In genomic region chr13:39777527-39778061, GRCh38 we compare ENCODE assay signal across 9 cellular contexts.
DNase-seq lines count a peak whose midpoint lies in the region; ATAC-seq and TF ChIP-seq lines count a peak whose summit lies in the region.
"Had no signal": no experiment of that assay in that cellular context is flagged by ENCODE, and none has a peak within 500 bp of the region (broad histone marks: within the 10 kb centered on the region; RNA-seq: fewer than 3 reads in every experiment).

No MANE protein-coding gene starts in this region.

- POLR2A ChIA-PET in activated CD8-positive, alpha-beta T cell treated with anti-CD3 and anti-CD28 coated beads for 36 hours (lab: Charles Lee) = interaction anchor here (1.4 kb wide), 1 partner anchor 159 kb away, joined by 4 read pairs; no protein-coding TSS in a partner anchor

- CTCF ChIA-PET in activated CD8-positive, alpha-beta T cell treated with anti-CD3 and anti-CD28 coated beads for 36 hours (lab: Charles Lee) = interaction anchor here (0.6 to 1.6 kb wide), 11 partner anchors 10 to 905 kb away, joined by 3 to 5 read pairs (median 3); no protein-coding TSS in a partner anchor

- no peaks in the 10 kb centered on the region for H3K27me3 Mint-ChIP-seq in activated CD8-positive, alpha-beta T cell treated with anti-CD3 and anti-CD28 coated beads for 36 hours
- no peaks in the 10 kb centered on the region for H3K27me3 Mint-ChIP-seq in stimulated activated memory B cell treated with anti-CD40 and anti-IgM and Interleukin-4, amounts not matched to agents 10 μg/mL and 1 μg/mL and 100 μg/mL, for 72 hours
- H3K27me3 Mint-ChIP-seq: B cell had no signal

- peaks cover 57% of the 10 kb centered on the region for H3K4me1 Mint-ChIP-seq in activated CD8-positive, alpha-beta T cell treated with anti-CD3 and anti-CD28 coated beads for 36 hours (ENCODE audit: low read depth)
- H3K4me1 Mint-ChIP-seq in stimulated activated memory B cell treated with anti-CD40 and anti-IgM and Interleukin-4, amounts not matched to agents 10 μg/mL and 1 μg/mL and 100 μg/mL, for 72 hours = peaks cover 17% of the 10 kb centered on the region
- H3K4me1 Mint-ChIP-seq: B cell had no signal

- intact Hi-C loops in activated CD8-positive, alpha-beta T cell treated with anti-CD3 and anti-CD28 coated beads for 36 hours (cut with micrococcal nuclease) = loop anchor here (5.0 kb wide), 3 partner anchors 90 to 905 kb away; no protein-coding TSS in a partner anchor

- DNase-seq in NCI-H1092 treated with DMSO at 0.1 percent for 48 hours (lab: John Stamatoyannopoulos, UW) (peak; percentile 8), NCI-H1092 (lab: John Stamatoyannopoulos, UW) (no peak), LNCaP clone FGC (ENCODE audit: low read depth) (no peak), glomerular visceral epithelial cell (ENCODE audit: extremely low spot score) (peak; percentile 82), mucosa of gallbladder (ENCODE audit: low spot score) (no peak)
- peak; percentile 72 for DNase-seq in activated CD8-positive, alpha-beta T cell treated with anti-CD3 and anti-CD28 coated beads for 36 hours

- H3K27ac Mint-ChIP-seq in activated CD8-positive, alpha-beta T cell treated with anti-CD3 and anti-CD28 coated beads for 36 hours = peak overlapping the region; percentile 94
- H3K27ac Mint-ChIP-seq in stimulated activated memory B cell treated with anti-CD40 and anti-IgM and Interleukin-4, amounts not matched to agents 10 μg/mL and 1 μg/mL and 100 μg/mL, for 72 hours = peak overlapping the region; percentile 49
- H3K27ac Mint-ChIP-seq: B cell had no signal

- ATAC-seq in activated CD8-positive, alpha-beta T cell treated with anti-CD3 and anti-CD28 coated beads for 36 hours = peak; percentile 83
- peak; percentile 57 for ATAC-seq in stimulated activated memory B cell treated with anti-CD40 and anti-IgM and Interleukin-4, amounts not matched to agents 10 μg/mL and 1 μg/mL and 100 μg/mL, for 72 hours
- no peak for ATAC-seq in GM21528 (IDR thresholded peaks at IDR 0.05; ENCODE audit: low FRiP score, unreplicated experiment)

- H3K4me3 Mint-ChIP-seq in activated CD8-positive, alpha-beta T cell treated with anti-CD3 and anti-CD28 coated beads for 36 hours = no peak overlapping the region
- H3K4me3 Mint-ChIP-seq in stimulated activated memory B cell treated with anti-CD40 and anti-IgM and Interleukin-4, amounts not matched to agents 10 μg/mL and 1 μg/mL and 100 μg/mL, for 72 hours = no peak overlapping the region
- H3K4me3 Mint-ChIP-seq: B cell had no signal

- H3K9me3 Mint-ChIP-seq in activated CD8-positive, alpha-beta T cell treated with anti-CD3 and anti-CD28 coated beads for 36 hours = peaks cover 14% of the 10 kb centered on the region
- no peaks in the 10 kb centered on the region for H3K9me3 Mint-ChIP-seq in stimulated activated memory B cell treated with anti-CD40 and anti-IgM and Interleukin-4, amounts not matched to agents 10 μg/mL and 1 μg/mL and 100 μg/mL, for 72 hours

- peak; percentile 55 for TF ChIP-seq CTCF in LNCaP clone FGC (IDR thresholded peaks at IDR 0.05; ENCODE audit: control insufficient read depth, extremely low read depth, insufficient read depth)
- peak; percentile 60 for TF ChIP-seq CTCF in activated CD8-positive, alpha-beta T cell treated with anti-CD3 and anti-CD28 coated beads for 36 hours (IDR thresholded peaks at IDR 0.05)

- peaks cover 18% of the 10 kb centered on the region for H3K36me3 Mint-ChIP-seq in activated CD8-positive, alpha-beta T cell treated with anti-CD3 and anti-CD28 coated beads for 36 hours (ENCODE audit: low read depth)
- H3K36me3 Mint-ChIP-seq in stimulated activated memory B cell treated with anti-CD40 and anti-IgM and Interleukin-4, amounts not matched to agents 10 μg/mL and 1 μg/mL and 100 μg/mL, for 72 hours = no peaks in the 10 kb centered on the region

- no peak overlapping the region for H3K4me3 ChIP-seq in LNCaP clone FGC (ENCODE audit: low read depth, low read length)

Comparison
In these comparisons a context has a peak if more than half of its experiments do, and no peak if none do; other contexts are left out.
1. DNase-seq: peak in NCI-H1092 treated with DMSO at 0.1 percent for 48 hours (single experiment), activated CD8-positive, alpha-beta T cell treated with anti-CD3 and anti-CD28 coated beads for 36 hours (single experiment) and glomerular visceral epithelial cell (single experiment); none in NCI-H1092 (single experiment), LNCaP clone FGC (single experiment) and mucosa of gallbladder (single experiment).